9 cellular contexts compared by ENCODE assay signal in the genomic region with DNA sequence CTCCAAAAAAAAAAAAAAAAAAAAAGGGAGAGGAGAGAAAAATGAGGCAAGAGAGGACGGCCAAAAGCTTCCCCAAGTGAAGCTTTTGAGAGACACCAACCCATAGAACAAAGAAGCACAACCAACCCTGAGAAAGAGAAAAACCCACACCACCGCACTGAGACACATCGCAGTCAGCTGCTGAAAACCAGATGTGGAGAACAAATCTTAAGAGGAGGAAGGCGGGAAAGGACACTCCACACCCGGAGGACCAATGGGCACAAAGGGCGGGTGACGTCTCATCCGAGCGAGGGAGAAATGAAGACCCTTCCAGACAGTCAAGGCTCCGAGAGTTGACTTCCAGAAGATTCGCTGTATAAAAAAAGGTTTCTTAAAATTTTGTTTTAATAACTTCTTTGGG.
DNase-seq lines count a peak whose midpoint lies in the region; ATAC-seq and TF ChIP-seq lines count a peak whose summit lies in the region.
"Had no signal": no experiment of that assay in that cellular context is flagged by ENCODE, and none has a peak within 500 bp of the region (broad histone marks: within the 10 kb centered on the region; RNA-seq: fewer than 3 reads in every experiment).

No MANE protein-coding gene starts in this region.

- no peak for DNase-seq in activated CD4-positive, alpha-beta T cell treated with anti-CD3 and anti-CD28 coated beads, Interleukin-2, amount 10 ng/mL, durations not matched to agents 7 days and 5 days
- DNase-seq in activated CD4-positive, alpha-beta T cell treated with anti-CD3 and anti-CD28 coated beads, Interleukin-2, amount 50 U/mL, for 48 hours = no peak
- no peak for DNase-seq in activated naive CD8-positive, alpha-beta T cell treated with anti-CD3 and anti-CD28 coated beads, Interleukin-2, amount 50 U/mL, for 24 hours
- DNase-seq in left lung = no peak
- no peak for DNase-seq in stimulated activated naive CD8-positive, alpha-beta T cell treated with anti-CD3 and anti-CD28 coated beads, Interleukin-15, amount 100 ng/mL, for 72 hours
- DNase-seq in occipital lobe (lab: John Stamatoyannopoulos, UW) = no peak
- DNase-seq: SHP77 had no signal

- H3K4me1 Mint-ChIP-seq in activated CD4-positive, alpha-beta T cell treated with anti-CD3 and anti-CD28 coated beads, Interleukin-2, amount 10 ng/mL, durations not matched to agents 7 days and 5 days = peaks cover 52% of the 10 kb centered on the region
- H3K4me1 Mint-ChIP-seq in activated naive CD8-positive, alpha-beta T cell treated with anti-CD3 and anti-CD28 coated beads, Interleukin-2, amount 50 U/mL, for 24 hours = peaks cover 52% of the 10 kb centered on the region
- H3K4me1 Mint-ChIP-seq in stimulated activated naive CD8-positive, alpha-beta T cell treated with anti-CD3 and anti-CD28 coated beads, Interleukin-15, amount 100 ng/mL, for 72 hours = peaks cover 47% of the 10 kb centered on the region

- no peaks in the 10 kb centered on the region for H3K27me3 Mint-ChIP-seq in activated CD4-positive, alpha-beta T cell treated with anti-CD3 and anti-CD28 coated beads, Interleukin-2, amount 10 ng/mL, durations not matched to agents 7 days and 5 days
- no peaks in the 10 kb centered on the region for H3K27me3 Mint-ChIP-seq in activated naive CD8-positive, alpha-beta T cell treated with anti-CD3 and anti-CD28 coated beads, Interleukin-2, amount 50 U/mL, for 24 hours
- H3K27me3 Mint-ChIP-seq in stimulated activated naive CD8-positive, alpha-beta T cell treated with anti-CD3 and anti-CD28 coated beads, Interleukin-15, amount 100 ng/mL, for 72 hours = no peaks in the 10 kb centered on the region

- ATAC-seq in activated naive CD8-positive, alpha-beta T cell treated with anti-CD3 and anti-CD28 coated beads, Interleukin-2, amount 50 U/mL, for 24 hours = no peak
- ATAC-seq in left lung = no peak
- ATAC-seq in stimulated activated naive CD8-positive, alpha-beta T cell treated with anti-CD3 and anti-CD28 coated beads, Interleukin-15, amount 100 ng/mL, for 72 hours = no peak
- no peak for ATAC-seq in HG03342 (IDR thresholded peaks at IDR 0.05; ENCODE audit: unreplicated experiment)
- no peak for ATAC-seq in HG03175 (IDR thresholded peaks at IDR 0.05; ENCODE audit: unreplicated experiment)

- peak overlapping the region; percentile 88 for H3K27ac Mint-ChIP-seq in activated CD4-positive, alpha-beta T cell treated with anti-CD3 and anti-CD28 coated beads, Interleukin-2, amount 10 ng/mL, durations not matched to agents 7 days and 5 days
- peak overlapping the region; percentile 74 for H3K27ac Mint-ChIP-seq in activated naive CD8-positive, alpha-beta T cell treated with anti-CD3 and anti-CD28 coated beads, Interleukin-2, amount 50 U/mL, for 24 hours
- peak overlapping the region in 1 of 2 donors; percentile 93 for H3K27ac Mint-ChIP-seq in stimulated activated naive CD8-positive, alpha-beta T cell treated with anti-CD3 and anti-CD28 coated beads, Interleukin-15, amount 100 ng/mL, for 72 hours

- no peaks in the 10 kb centered on the region for H3K9me3 ChIP-seq in left lung

- H3K4me1 ChIP-seq in left lung = peaks cover 19 to 35% of the 10 kb centered on the region in 2 donors

- H3K27me3 ChIP-seq in left lung = no peaks in the 10 kb centered on the region

- peaks cover 20% of the 10 kb centered on the region for H3K36me3 Mint-ChIP-seq in activated CD4-positive, alpha-beta T cell treated with anti-CD3 and anti-CD28 coated beads, Interleukin-2, amount 10 ng/mL, durations not matched to agents 7 days and 5 days (ENCODE audit: low read depth)
- H3K36me3 Mint-ChIP-seq in activated naive CD8-positive, alpha-beta T cell treated with anti-CD3 and anti-CD28 coated beads, Interleukin-2, amount 50 U/mL, for 24 hours (ENCODE audit: low read depth) = peaks cover 28% of the 10 kb centered on the region

- intact Hi-C loops in left lung (cut with DNase I) = no loop called here

- POLR2A ChIA-PET in activated CD4-positive, alpha-beta T cell treated with anti-CD3 and anti-CD28 coated beads, Interleukin-2, amount 10 ng/mL, durations not matched to agents 7 days and 5 days (lab: Charles Lee) = no interaction called here

- no peak overlapping the region for H3K4me3 ChIP-seq in left lung

- H3K4me3 Mint-ChIP-seq in activated CD4-positive, alpha-beta T cell treated with anti-CD3 and anti-CD28 coated beads, Interleukin-2, amount 10 ng/mL, durations not matched to agents 7 days and 5 days = no peak overlapping the region
- peak overlapping the region; percentile 47 for H3K4me3 Mint-ChIP-seq in activated naive CD8-positive, alpha-beta T cell treated with anti-CD3 and anti-CD28 coated beads, Interleukin-2, amount 50 U/mL, for 24 hours
- peak overlapping the region; percentile 27 to 59 for H3K4me3 Mint-ChIP-seq in stimulated activated naive CD8-positive, alpha-beta T cell treated with anti-CD3 and anti-CD28 coated beads, Interleukin-15, amount 100 ng/mL, for 72 hours

- H3K36me3 ChIP-seq in left lung = no peaks in the 10 kb centered on the region

- no peak for TF ChIP-seq CTCF in left lung (IDR thresholded peaks at IDR 0.05)

- CTCF ChIA-PET in activated CD4-positive, alpha-beta T cell treated with anti-CD3 and anti-CD28 coated beads, Interleukin-2, amount 10 ng/mL, durations not matched to agents 7 days and 5 days (lab: Charles Lee) = interaction anchor here (0.6 to 2.3 kb wide), 4 partner anchors 9 to 151 kb away, joined by 3 to 9 read pairs (median 4); no protein-coding TSS in a partner anchor

- peak overlapping the region; percentile 69 to 82 for H3K27ac ChIP-seq in left lung

- H3K9me3 Mint-ChIP-seq in activated CD4-positive, alpha-beta T cell treated with anti-CD3 and anti-CD28 coated beads, Interleukin-2, amount 10 ng/mL, durations not matched to agents 7 days and 5 days = peaks cover 10% of the 10 kb centered on the region
- H3K9me3 Mint-ChIP-seq in activated naive CD8-positive, alpha-beta T cell treated with anti-CD3 and anti-CD28 coated beads, Interleukin-2, amount 50 U/mL, for 24 hours = no peaks in the 10 kb centered on the region
- peaks cover 8 to 11% of the 10 kb centered on the region in 2 donors for H3K9me3 Mint-ChIP-seq in stimulated activated naive CD8-positive, alpha-beta T cell treated with anti-CD3 and anti-CD28 coated beads, Interleukin-15, amount 100 ng/mL, for 72 hours
